ENCODE assay signal across 3 cellular contexts in the genomic region with DNA sequence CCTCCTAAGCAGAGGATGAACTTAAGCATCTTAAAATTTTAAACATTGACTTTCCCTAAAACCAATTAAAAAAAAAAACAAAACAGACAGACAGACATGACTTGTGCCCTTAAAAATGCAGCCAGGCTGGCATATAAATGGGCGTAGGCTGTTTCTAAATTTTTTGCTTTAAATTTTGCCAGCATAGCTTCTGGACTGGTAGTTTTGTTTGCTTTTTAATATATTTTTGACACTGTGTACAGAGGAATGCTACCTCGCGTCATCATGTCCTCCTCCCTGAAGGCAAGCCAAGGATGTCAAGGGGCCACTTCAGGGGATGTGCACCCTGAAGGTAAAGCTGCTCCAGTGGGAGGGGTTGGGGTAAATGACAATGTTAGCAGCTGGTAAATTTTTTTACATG.
TF ChIP-seq lines count a peak whose summit lies in the region.

No MANE protein-coding gene starts in this region.

TF ChIP-seq in A549, 52 proteins besides CTCF, POLR2A, EP300 and RAD21 (continued from another document):
- TF ChIP-seq, protein P1, sequence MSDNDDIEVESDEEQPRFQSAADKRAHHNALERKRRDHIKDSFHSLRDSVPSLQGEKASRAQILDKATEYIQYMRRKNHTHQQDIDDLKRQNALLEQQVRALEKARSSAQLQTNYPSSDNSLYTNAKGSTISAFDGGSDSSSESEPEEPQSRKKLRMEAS (IDR thresholded peaks at IDR 0.05) = peak; percentile 66; the same call in 1 of the 2 replicates
- TF ChIP-seq FOSL2 (IDR thresholded peaks at IDR 0.05) = peak; percentile 56
- peak; percentile 69 for TF ChIP-seq FOSL2 (CRISPR knock-in tag; IDR thresholded peaks at IDR 0.05)
- TF ChIP-seq JUNB (IDR thresholded peaks at IDR 0.05) = peak; percentile 92
- no peak for TF ChIP-seq MYC (IDR thresholded peaks at IDR 0.05; ENCODE audit: borderline replicate concordance, low read length)
- TF ChIP-seq, protein P2, sequence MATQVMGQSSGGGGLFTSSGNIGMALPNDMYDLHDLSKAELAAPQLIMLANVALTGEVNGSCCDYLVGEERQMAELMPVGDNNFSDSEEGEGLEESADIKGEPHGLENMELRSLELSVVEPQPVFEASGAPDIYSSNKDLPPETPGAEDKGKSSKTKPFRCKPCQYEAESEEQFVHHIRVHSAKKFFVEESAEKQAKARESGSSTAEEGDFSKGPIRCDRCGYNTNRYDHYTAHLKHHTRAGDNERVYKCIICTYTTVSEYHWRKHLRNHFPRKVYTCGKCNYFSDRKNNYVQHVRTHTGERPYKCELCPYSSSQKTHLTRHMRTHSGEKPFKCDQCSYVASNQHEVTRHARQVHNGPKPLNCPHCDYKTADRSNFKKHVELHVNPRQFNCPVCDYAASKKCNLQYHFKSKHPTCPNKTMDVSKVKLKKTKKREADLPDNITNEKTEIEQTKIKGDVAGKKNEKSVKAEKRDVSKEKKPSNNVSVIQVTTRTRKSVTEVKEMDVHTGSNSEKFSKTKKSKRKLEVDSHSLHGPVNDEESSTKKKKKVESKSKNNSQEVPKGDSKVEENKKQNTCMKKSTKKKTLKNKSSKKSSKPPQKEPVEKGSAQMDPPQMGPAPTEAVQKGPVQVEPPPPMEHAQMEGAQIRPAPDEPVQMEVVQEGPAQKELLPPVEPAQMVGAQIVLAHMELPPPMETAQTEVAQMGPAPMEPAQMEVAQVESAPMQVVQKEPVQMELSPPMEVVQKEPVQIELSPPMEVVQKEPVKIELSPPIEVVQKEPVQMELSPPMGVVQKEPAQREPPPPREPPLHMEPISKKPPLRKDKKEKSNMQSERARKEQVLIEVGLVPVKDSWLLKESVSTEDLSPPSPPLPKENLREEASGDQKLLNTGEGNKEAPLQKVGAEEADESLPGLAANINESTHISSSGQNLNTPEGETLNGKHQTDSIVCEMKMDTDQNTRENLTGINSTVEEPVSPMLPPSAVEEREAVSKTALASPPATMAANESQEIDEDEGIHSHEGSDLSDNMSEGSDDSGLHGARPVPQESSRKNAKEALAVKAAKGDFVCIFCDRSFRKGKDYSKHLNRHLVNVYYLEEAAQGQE (IDR thresholded peaks at IDR 0.05) = no peak
- TF ChIP-seq, protein P3, sequence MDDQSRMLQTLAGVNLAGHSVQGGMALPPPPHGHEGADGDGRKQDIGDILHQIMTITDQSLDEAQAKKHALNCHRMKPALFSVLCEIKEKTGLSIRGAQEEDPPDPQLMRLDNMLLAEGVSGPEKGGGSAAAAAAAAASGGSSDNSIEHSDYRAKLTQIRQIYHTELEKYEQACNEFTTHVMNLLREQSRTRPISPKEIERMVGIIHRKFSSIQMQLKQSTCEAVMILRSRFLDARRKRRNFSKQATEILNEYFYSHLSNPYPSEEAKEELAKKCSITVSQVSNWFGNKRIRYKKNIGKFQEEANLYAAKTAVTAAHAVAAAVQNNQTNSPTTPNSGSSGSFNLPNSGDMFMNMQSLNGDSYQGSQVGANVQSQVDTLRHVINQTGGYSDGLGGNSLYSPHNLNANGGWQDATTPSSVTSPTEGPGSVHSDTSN (IDR thresholded peaks at IDR 0.05) = peak; percentile 68; the same call in 1 of the 2 replicates
- TF ChIP-seq NR3C1 (IDR thresholded peaks at IDR 0.05) = no peak
- TF ChIP-seq CEBPB (IDR thresholded peaks at IDR 0.05) = peak; percentile 40 to 66
- peak; percentile 96 for TF ChIP-seq GATA3 (IDR thresholded peaks at IDR 0.05; ENCODE audit: borderline replicate concordance)

TF ChIP-seq in HEK293, 187 proteins besides CTCF, POLR2A, EP300 and RAD21 (continued from another document):
- 0 out of 2 replicates have a peak, but pooled peaks have one; percentile 25 for TF ChIP-seq OSR2 (tag by site-specific recombination; IDR thresholded peaks at IDR 0.05)
- TF ChIP-seq ZNF2 (tag by site-specific recombination; IDR thresholded peaks at IDR 0.05) = no peak
- no peak for TF ChIP-seq ZNF354C (tag by site-specific recombination; IDR thresholded peaks at IDR 0.05; ENCODE audit: borderline replicate concordance, low read depth)
- no peak for TF ChIP-seq HOXC10 (CRISPR knock-in tag; IDR thresholded peaks at IDR 0.05)
- TF ChIP-seq, protein P4, sequence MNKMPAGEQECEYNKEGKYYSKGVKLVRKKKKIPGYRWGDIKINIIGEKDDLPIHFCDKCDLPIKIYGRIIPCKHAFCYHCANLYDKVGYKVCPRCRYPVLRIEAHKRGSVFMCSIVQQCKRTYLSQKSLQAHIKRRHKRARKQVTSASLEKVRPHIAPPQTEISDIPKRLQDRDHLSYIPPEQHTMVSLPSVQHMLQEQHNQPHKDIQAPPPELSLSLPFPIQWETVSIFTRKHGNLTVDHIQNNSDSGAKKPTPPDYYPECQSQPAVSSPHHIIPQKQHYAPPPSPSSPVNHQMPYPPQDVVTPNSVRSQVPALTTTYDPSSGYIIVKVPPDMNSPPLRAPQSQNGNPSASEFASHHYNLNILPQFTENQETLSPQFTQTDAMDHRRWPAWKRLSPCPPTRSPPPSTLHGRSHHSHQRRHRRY (tag by site-specific recombination; IDR thresholded peaks at IDR 0.05) = no peak
- TF ChIP-seq ZNF624 (tag by site-specific recombination; IDR thresholded peaks at IDR 0.05) = no peak
- TF ChIP-seq GLI4 (tag by site-specific recombination; IDR thresholded peaks at IDR 0.05) = no peak

TF ChIP-seq in SK-N-SH, 30 proteins besides CTCF, POLR2A, EP300 and RAD21 (continued from another document):
- TF ChIP-seq, protein P2 (IDR thresholded peaks at IDR 0.05; ENCODE audit: low read depth, low read length) = no peak
- TF ChIP-seq GATA2 (CRISPR knock-in tag; IDR thresholded peaks at IDR 0.05) (no peak), RCOR1 (IDR thresholded peaks at IDR 0.05; ENCODE audit: low read length) (no peak), FOXM1 (IDR thresholded peaks at IDR 0.05; ENCODE audit: low read depth) (no peak), TEAD4 (IDR thresholded peaks at IDR 0.05; ENCODE audit: borderline replicate concordance, insufficient read depth) (no peak)
- TF ChIP-seq, protein P1 (IDR thresholded peaks at IDR 0.05; ENCODE audit: low read depth) = no peak
